8 cellular contexts compared by ENCODE assay signal in the genomic region with DNA sequence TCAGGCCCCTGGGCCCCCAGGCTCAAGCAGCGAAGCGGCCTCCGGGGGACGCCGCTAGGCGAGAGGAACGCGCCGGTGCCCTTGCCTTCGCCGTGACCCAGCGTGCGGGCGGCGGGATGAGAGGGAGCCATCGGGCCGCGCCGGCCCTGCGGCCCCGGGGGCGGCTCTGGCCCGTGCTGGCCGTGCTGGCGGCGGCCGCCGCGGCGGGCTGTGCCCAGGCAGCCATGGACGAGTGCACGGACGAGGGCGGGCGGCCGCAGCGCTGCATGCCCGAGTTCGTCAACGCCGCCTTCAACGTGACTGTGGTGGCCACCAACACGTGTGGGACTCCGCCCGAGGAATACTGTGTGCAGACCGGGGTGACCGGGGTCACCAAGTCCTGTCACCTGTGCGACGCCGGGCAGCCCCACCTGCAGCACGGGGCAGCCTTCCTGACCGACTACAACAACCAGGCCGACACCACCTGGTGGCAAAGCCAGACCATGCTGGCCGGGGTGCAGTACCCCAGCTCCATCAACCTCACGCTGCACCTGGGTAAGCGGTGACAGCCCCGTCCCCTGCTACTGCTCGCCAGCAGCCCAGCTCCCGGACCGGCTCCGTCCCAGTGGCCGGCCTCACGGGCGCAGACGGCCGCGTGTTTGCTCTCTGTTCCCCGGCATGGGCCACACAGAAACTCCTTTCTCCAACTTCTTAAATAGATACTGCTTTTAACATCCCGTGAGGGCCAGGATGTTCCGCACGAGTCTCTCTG. TPM values are rescaled to one million over a fixed set of nuclear protein-coding genes. Genes with fewer than 3 reads are reported as not detected.
DNase-seq lines count a peak whose midpoint lies in the region; ATAC-seq and TF ChIP-seq lines count a peak whose summit lies in the region.

No MANE protein-coding gene starts in this region.

- no peak overlapping the region for H2AFZ ChIP-seq in osteoblast (ENCODE audit: low read length)

- in situ Hi-C loops in Caki2 (cut with HindIII; ENCODE audit: low pct_unique_long_range_greater_than_20kb, low sequenced_read_pairs) = no loop called here

- H3K9me3 ChIP-seq in osteoblast (ENCODE audit: low read depth, low read length) = no peaks in the 10 kb centered on the region

- peak overlapping the region; percentile 80 for H3K4me3 Mint-ChIP-seq in activated T-helper 17 cell treated with anti-CD3 and anti-CD28 coated beads, Interleukin-2, amount 50 U/mL, for 72 hours

- no peaks in the 10 kb centered on the region for H3K9me3 Mint-ChIP-seq in activated T-helper 17 cell treated with anti-CD3 and anti-CD28 coated beads, Interleukin-2, amount 50 U/mL, for 72 hours

- H3K4me3 ChIP-seq in osteoblast (ENCODE audit: insufficient read depth, low read length) = peak overlapping the region; percentile 92

- DNase-seq in Caki2 (ENCODE audit: low read depth) (peak; percentile 82), NCI-H526 (lab: John Stamatoyannopoulos, UW) (peak; percentile 88 to 96), head of caudate nucleus (peak in 40 of 42 donors; percentile 7 to 69 (median 34)), osteoblast (ENCODE audit: insufficient read length, low spot score, missing footprints) (peak; percentile 83)
- DNase-seq in effector CD8-positive, alpha-beta T cell (lab: John Stamatoyannopoulos, UW) = no peak

- H3K27me3 Mint-ChIP-seq in activated T-helper 17 cell treated with anti-CD3 and anti-CD28 coated beads, Interleukin-2, amount 50 U/mL, for 72 hours = peaks cover 58% of the 10 kb centered on the region

- intact Hi-C loops in head of caudate nucleus (cut with DNase I) = no loop called here

- no peak overlapping the region for H3K27ac Mint-ChIP-seq in activated T-helper 17 cell treated with anti-CD3 and anti-CD28 coated beads, Interleukin-2, amount 50 U/mL, for 72 hours

- peak; percentile 75 for ATAC-seq in GM19395 (IDR thresholded peaks at IDR 0.05; ENCODE audit: unreplicated experiment)
- peak; percentile 63 for ATAC-seq in HG03378 (IDR thresholded peaks at IDR 0.05; ENCODE audit: unreplicated experiment)
- ATAC-seq in activated T-helper 17 cell treated with anti-CD3 and anti-CD28 coated beads, Interleukin-2, amount 50 U/mL, for 72 hours (replicated peaks) = peak; percentile 66

- H4K20me1 ChIP-seq in osteoblast (ENCODE audit: insufficient read depth, low read length) = peaks cover 25% of the 10 kb centered on the region

- peak overlapping the region; percentile 86 for H3K4me2 ChIP-seq in osteoblast (ENCODE audit: insufficient read depth, low read length)

- peaks cover 33% of the 10 kb centered on the region for H3K4me1 ChIP-seq in osteoblast (ENCODE audit: insufficient read depth, low read length)

- H3K27me3 ChIP-seq in osteoblast (ENCODE audit: insufficient read depth, low read length) = no peaks in the 10 kb centered on the region

- peaks cover 54% of the 10 kb centered on the region for H3K79me2 ChIP-seq in osteoblast (ENCODE audit: insufficient read depth, low read length)

- H3K27ac ChIP-seq in osteoblast (ENCODE audit: low read depth, low read length) = peak overlapping the region; percentile 94

- H3K36me3 ChIP-seq in osteoblast (ENCODE audit: insufficient read depth, low read length) = peaks cover 6% of the 10 kb centered on the region

- H3K36me3 Mint-ChIP-seq in activated T-helper 17 cell treated with anti-CD3 and anti-CD28 coated beads, Interleukin-2, amount 50 U/mL, for 72 hours (ENCODE audit: low read depth) = peaks cover 14% of the 10 kb centered on the region

- TF ChIP-seq CTCF in osteoblast (IDR thresholded peaks at IDR 0.05; ENCODE audit: extremely low read depth, low read depth, low read length) = peak; percentile 32

- H3K4me1 Mint-ChIP-seq in activated T-helper 17 cell treated with anti-CD3 and anti-CD28 coated beads, Interleukin-2, amount 50 U/mL, for 72 hours = peaks cover 11% of the 10 kb centered on the region

RNA-seq across cellular contexts. Expression of gene LAMC1, which starts 0.6 kb away (rescaled TPM):
- 87.3 and 138 TPM in 2 replicates for total RNA-seq in Caki2 (2014; rRNA removed; shearing (Covaris generic); ENCODE audit: low replicate concordance)
- under 1 TPM in 1 of 2 donors, not detected in 1; 0.84 TPM for total RNA-seq in activated T-helper 17 cell treated with anti-CD3 and anti-CD28 coated beads, Interleukin-2, amount 50 U/mL, for 72 hours
- total RNA-seq in osteoblast = 903 and 966 TPM in 2 replicates

Comparison
In these comparisons a context has a peak if more than half of its experiments do, and no peak if none do; other contexts are left out.
1. RNA of gene LAMC1, which starts 0.6 kb away (total RNA-seq): 903 to 966 TPM in osteoblast and 87.3 to 138 TPM in Caki2; 0.84 TPM in activated T-helper 17 cell treated with anti-CD3 and anti-CD28 coated beads, Interleukin-2, amount 50 U/mL, for 72 hours; every median in the first group is over 10 times any median in the second.
2. Peak in every context shown above with its lines, with median percentiles within 50 percentile points of each other: ATAC-seq.